Comparison of ENCODE assay signal across 16 cellular contexts in the genomic region with DNA sequence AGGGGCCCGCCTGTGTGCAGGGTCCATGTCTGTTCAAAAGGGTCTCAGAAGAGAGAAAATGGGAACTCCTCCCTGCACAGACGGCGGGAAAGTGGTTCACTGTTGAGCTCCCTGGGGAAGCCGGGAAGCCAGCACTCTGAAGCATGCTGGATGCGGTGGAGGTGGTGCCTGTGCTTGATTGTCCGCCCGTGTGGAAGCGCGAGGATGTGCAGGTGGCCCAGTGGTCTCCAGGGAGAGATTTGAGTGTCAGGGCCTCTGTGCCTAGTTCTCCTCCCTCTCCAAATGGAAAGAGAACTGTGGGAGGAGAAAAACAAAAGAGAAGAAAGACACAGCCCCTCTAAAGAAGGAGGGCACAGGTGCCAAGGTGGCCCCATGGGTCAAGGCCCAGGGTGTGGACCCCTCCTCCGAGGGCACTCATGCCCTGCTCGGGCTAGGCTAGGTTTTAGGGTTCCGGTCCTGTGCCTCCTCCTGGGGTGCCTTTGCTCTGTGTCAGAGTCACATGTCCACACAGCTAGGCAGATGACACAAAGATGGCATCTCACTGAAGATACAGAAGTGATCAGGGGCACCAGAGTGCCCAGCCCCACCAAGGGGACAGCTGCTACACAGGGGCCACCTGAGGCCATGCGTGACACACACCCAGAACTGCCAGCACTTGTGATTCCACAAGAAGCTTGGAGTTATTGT.
A peak's percentile ranks its signal among the peaks of the same experiment; 100 is the strongest.
DNase-seq lines count a peak whose midpoint lies in the region; ATAC-seq, FAIRE-seq and TF ChIP-seq lines count a peak whose summit lies in the region.
"Had no signal": no experiment of that assay in that cellular context is flagged by ENCODE, and none has a peak within 500 bp of the region (broad histone marks: within the 10 kb centered on the region; RNA-seq: fewer than 3 reads in every experiment).

No MANE protein-coding gene starts in this region.

- DNase-seq in Karpas-422 (peak; percentile 58), K562 (ENCODE audit: extremely low read depth in 1 of 4, low spot score in 3 of 4) (no peak), nephron progenitor cell (no peak), kidney tubule cell (ENCODE audit: low spot score) (no peak), PC-9 (no peak)
- no peak for DNase-seq in stimulated activated CD4-positive, alpha-beta T cell treated with anti-CD3 and anti-CD28 coated beads, Interleukin-2, amount 100 ng/mL, for 48 hours
- DNase-seq: activated CD4-positive, alpha-beta T cell treated with anti-CD3 and anti-CD28 coated beads, Interleukin-2, amount 50 U/mL, for 48 hours; amniotic stem cell; C1 segment of cervical spinal cord; dermis blood vessel endothelial cell; EL; T1000 had no signal

- no peak for TF ChIP-seq RAD21 in K562 (CRISPR knock-in tag; conservative IDR thresholded peaks at IDR 0.05 in 1 of 2, IDR thresholded peaks at IDR 0.05 in 1 of 2)

- H3F3A ChIP-seq in PC-9 (ENCODE audit: insufficient read depth, low read depth), result 0 out of 2 replicates have a peak, but pooled peaks cover 9% of the 10 kb centered on the region

- H2AFZ ChIP-seq in Karpas-422 (ENCODE audit: low read length) (peak overlapping the region; percentile 31; the same call in 1 of the 2 replicates), K562 (ENCODE audit: low read depth, low read length) (no peak overlapping the region), PC-9 (no peak overlapping the region)

- H3K9me1 ChIP-seq in K562 (ENCODE audit: control insufficient read depth, insufficient read depth, low read length), result no peaks in the 10 kb centered on the region

- peaks cover 51% of the 10 kb centered on the region for H3K4me1 Mint-ChIP-seq in nephron progenitor cell

- H3K36me3 Mint-ChIP-seq in nephron progenitor cell (ENCODE audit: low read depth), result peaks cover 46% of the 10 kb centered on the region

- H3K9me2 ChIP-seq in Karpas-422 (replicated peaks; ENCODE audit: insufficient read depth, low read length), result no peaks in the 10 kb centered on the region
- no peaks in the 10 kb centered on the region for H3K9me2 ChIP-seq in PC-9 (ENCODE audit: insufficient read depth)

- no peak for ATAC-seq in K562
- no peak for ATAC-seq in GM21526 (IDR thresholded peaks at IDR 0.05; ENCODE audit: low FRiP score, unreplicated experiment)

- no peaks in the 10 kb centered on the region for H3K79me2 ChIP-seq in Karpas-422 (ENCODE audit: low read length)
- no peaks in the 10 kb centered on the region for H3K79me2 ChIP-seq in K562 (ENCODE audit: control insufficient read depth, insufficient read depth, low read length)
- H3K79me2 ChIP-seq in PC-9 (ENCODE audit: low read depth), result no peaks in the 10 kb centered on the region

- intact Hi-C loops in K562 (cut with micrococcal nuclease) (no loop called here), PC-9 (cut with micrococcal nuclease; ENCODE audit: unreplicated experiment) (loop anchor here (5.0 kb wide), 1 partner anchor 37 kb away; no protein-coding TSS in a partner anchor)

- peaks cover 24 to 89% (median 60%) of the 10 kb centered on the region in 11 experiments for H3K36me3 ChIP-seq in BLaER1 treated with 17β-estradiol and CSF1 and Interleukin-3, amounts not matched to agents 10 nM and 100 nM
- H3K36me3 ChIP-seq in Karpas-422 (ENCODE audit: insufficient read depth, low read length) (no peaks in the 10 kb centered on the region), K562 (ENCODE audit: control insufficient read depth, insufficient read depth, low read length) (peaks cover 23% of the 10 kb centered on the region; the same call in 2 of the 3 replicates), PC-9 (ENCODE audit: low read depth) (0 out of 2 replicates have a peak, but pooled peaks cover 13% of the 10 kb centered on the region)
- H3K36me3 ChIP-seq: prostate gland had no signal

- H3K27me3 ChIP-seq in BLaER1 treated with 17β-estradiol and CSF1 and Interleukin-3, amounts not matched to agents 10 nM and 100 nM, result no peaks in the 10 kb centered on the region
- H3K27me3 ChIP-seq in Karpas-422 (ENCODE audit: low read length), result no peaks in the 10 kb centered on the region
- H3K27me3 ChIP-seq in K562 (ENCODE audit: control insufficient read depth in 2 of 2, insufficient read depth in 2 of 2, low read length in 2 of 2), result no peaks in the 10 kb centered on the region
- no peaks in the 10 kb centered on the region for H3K27me3 ChIP-seq in PC-9 (ENCODE audit: insufficient read depth, low read depth)

- H3K4me1 ChIP-seq in BLaER1 treated with 17β-estradiol and CSF1 and Interleukin-3, amounts not matched to agents 10 nM and 100 nM, result peaks cover 65 to 84% (median 69%) of the 10 kb centered on the region in 10 experiments
- H3K4me1 ChIP-seq in Karpas-422 (ENCODE audit: low read length), result peaks cover 40% of the 10 kb centered on the region
- peaks cover 0 to 4% of the 10 kb centered on the region in 2 experiments; a peak in 1 of 5 replicates for H3K4me1 ChIP-seq in K562 (replicated peaks in 1 of 2; ENCODE audit: control insufficient read depth in 2 of 2, insufficient read depth in 2 of 2, low read length in 2 of 2)
- H3K4me1 ChIP-seq in PC-9 (replicated peaks; ENCODE audit: insufficient read depth), result 0 out of 2 replicates have a peak, but pooled peaks cover 9% of the 10 kb centered on the region

- in situ Hi-C loops in K562 (cut with MboI), result no loop called here

- no peak for TF ChIP-seq EP300 in K562 (IDR thresholded peaks at IDR 0.05; ENCODE audit: low read length)

- H3K27ac Mint-ChIP-seq in nephron progenitor cell, result peak overlapping the region; percentile 97

- no TSS peak for BruUV-seq in K562 (replicated peaks; lab: Mats Ljungman, UMichigan)
- no TSS peak for BruUV-seq in PC-9 (replicated peaks; lab: Mats Ljungman, UMichigan)

- H3K9me3 ChIP-seq in BLaER1 treated with 17β-estradiol and CSF1 and Interleukin-3, amounts not matched to agents 10 nM and 100 nM (replicated peaks in 1 of 11), result no peaks in the 10 kb centered on the region
- H3K9me3 ChIP-seq in Karpas-422 (ENCODE audit: low read length) (no peaks in the 10 kb centered on the region), K562 (replicated peaks; ENCODE audit: control insufficient read depth, insufficient read depth, low read depth, low read length) (no peaks in the 10 kb centered on the region), PC-9 (ENCODE audit: insufficient read depth, low read depth) (no peaks in the 10 kb centered on the region)
- H3K9me3 ChIP-seq: prostate gland had no signal

- CTCF ChIA-PET in K562 (lab: Yijun Ruan, JAX; ENCODE audit: low intra/inter-chr PET ratio), result no interaction called here
- CTCF ChIA-PET in PC-9 (lab: Charles Lee), result no interaction called here

- no peaks in the 10 kb centered on the region for H3K9me3 Mint-ChIP-seq in nephron progenitor cell

- POLR2A ChIA-PET in K562 (lab: Yijun Ruan, JAX), result interaction anchor here (1.7 kb wide), 1 partner anchor 8 kb away, joined by 5 read pairs; no protein-coding TSS in a partner anchor
- POLR2A ChIA-PET in PC-9 (lab: Charles Lee; ENCODE audit: unreplicated experiment), result no interaction called here

- no peak for FAIRE-seq in K562 (lab: Jason Lieb, UNC)
- FAIRE-seq: GM12892 had no signal

- peak overlapping the region; percentile 55 for H3K4me3 Mint-ChIP-seq in nephron progenitor cell

- peak overlapping the region; percentile 78 to 99 (median 94) for H3K4me2 ChIP-seq in BLaER1 treated with 17β-estradiol and CSF1 and Interleukin-3, amounts not matched to agents 10 nM and 100 nM
- H3K4me2 ChIP-seq in Karpas-422 (ENCODE audit: low read depth, low read length, poor library complexity, severe bottlenecking) (peak overlapping the region; percentile 71), K562 (ENCODE audit: insufficient read depth, low read length) (no peak overlapping the region), PC-9 (no peak overlapping the region)

- 81% methylated on average over 11 of the region's 13 CpGs for WGBS in K562 (ENCODE audit: insufficient coverage, low coverage, missing lambda C conversion rate)

- peaks cover 15% of the 10 kb centered on the region for H3K27me3 Mint-ChIP-seq in nephron progenitor cell (ENCODE audit: low read depth, poor library complexity)

- H3K4me3 ChIP-seq in BLaER1 treated with 17β-estradiol and CSF1 and Interleukin-3, amounts not matched to agents 10 nM and 100 nM, result peak overlapping the region in 3 of 10 experiments; percentile 50; a peak in 3 of 20 replicates
- H3K4me3 ChIP-seq in Karpas-422 (ENCODE audit: low read length) (peak overlapping the region; percentile 58), K562 (no peak overlapping the region), PC-9 (no peak overlapping the region)
- H3K4me3 ChIP-seq: prostate gland had no signal

- no peak for TF ChIP-seq POLR2A in K562 (conservative IDR thresholded peaks at IDR 0.05)

- H3K27ac ChIP-seq in BLaER1 treated with 17β-estradiol and CSF1 and Interleukin-3, amounts not matched to agents 10 nM and 100 nM, result peak overlapping the region in 9 of 11 experiments; percentile 30 to 79 (median 63); a peak in 16 of 22 replicates
- H3K27ac ChIP-seq in Karpas-422 (ENCODE audit: low read length) (no peak overlapping the region), K562 (ENCODE audit: extremely low read depth, low read depth, low read length) (no peak overlapping the region), PC-9 (no peak overlapping the region)
- H3K27ac ChIP-seq: prostate gland had no signal

- peak overlapping the region in 9 of 11 experiments; percentile 33 to 75 (median 63); a peak in 11 of 22 replicates for H3K9ac ChIP-seq in BLaER1 treated with 17β-estradiol and CSF1 and Interleukin-3, amounts not matched to agents 10 nM and 100 nM
- peak overlapping the region; percentile 52 for H3K9ac ChIP-seq in Karpas-422 (ENCODE audit: low read length)
- H3K9ac ChIP-seq in K562 (ENCODE audit: insufficient read depth in 1 of 2, low read depth in 2 of 2, low read length in 2 of 2), result no peak overlapping the region

- no peak for TF ChIP-seq CTCF in K562 (IDR thresholded peaks at IDR 0.05 in 2 of 3, conservative IDR thresholded peaks at IDR 0.05 in 1 of 3; ENCODE audit: insufficient read depth in 2 of 3, low read depth in 1 of 3, low read length in 3 of 3)
- TF ChIP-seq CTCF in nephron progenitor cell (IDR thresholded peaks at IDR 0.05), result no peak
- no peak for TF ChIP-seq CTCF in PC-9 (conservative IDR thresholded peaks at IDR 0.05)

- peaks cover 64 to 98% (median 84%) of the 10 kb centered on the region in 11 experiments; a peak in 19 of 22 replicates for H4K20me1 ChIP-seq in BLaER1 treated with 17β-estradiol and CSF1 and Interleukin-3, amounts not matched to agents 10 nM and 100 nM
- H4K20me1 ChIP-seq in Karpas-422 (ENCODE audit: insufficient read depth, low read depth, low read length), result no peaks in the 10 kb centered on the region
- peaks cover 5% of the 10 kb centered on the region; the same call in 1 of the 2 replicates for H4K20me1 ChIP-seq in K562 (replicated peaks; ENCODE audit: control insufficient read depth, insufficient read depth, low read length)
- H4K20me1 ChIP-seq in PC-9 (ENCODE audit: insufficient read depth), result no peaks in the 10 kb centered on the region

Comparison
In these comparisons a context has a peak if more than half of its experiments do, and no peak if none do; other contexts are left out.
1. H3K27ac ChIP-seq: peak in BLaER1 treated with 17β-estradiol and CSF1 and Interleukin-3, amounts not matched to agents 10 nM and 100 nM (9 of 11); none in Karpas-422 (single experiment), K562 (single experiment) and PC-9 (single experiment).
2. H3K4me2 ChIP-seq: peak in BLaER1 treated with 17β-estradiol and CSF1 and Interleukin-3, amounts not matched to agents 10 nM and 100 nM (11 of 11) and Karpas-422 (single experiment); none in K562 (single experiment) and PC-9 (single experiment).
3. H3K9ac ChIP-seq: peak in BLaER1 treated with 17β-estradiol and CSF1 and Interleukin-3, amounts not matched to agents 10 nM and 100 nM (9 of 11) and Karpas-422 (single experiment); none in K562 (0 of 2).